In the genomic region with DNA sequence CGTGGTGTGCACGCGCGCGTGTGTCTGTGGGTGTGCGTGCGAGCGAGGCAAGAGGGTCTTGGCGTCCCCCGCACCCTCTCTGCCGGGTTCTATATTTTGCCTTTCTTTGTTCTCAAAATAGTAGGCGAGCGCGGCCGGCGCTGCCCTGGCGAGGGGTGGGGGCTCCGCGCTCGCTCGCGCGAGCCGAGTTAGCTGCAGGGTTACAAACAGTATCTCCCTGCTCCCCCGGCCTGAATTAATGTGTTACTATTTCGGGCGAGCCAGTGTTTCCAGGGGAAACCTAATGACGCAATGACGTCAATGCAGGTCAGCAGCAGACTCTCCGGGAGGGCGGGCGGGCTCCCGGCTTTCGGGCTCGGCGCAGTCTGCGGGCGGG, we compare ENCODE assay signal across 1 cellular context.
TF ChIP-seq lines count a peak whose summit lies in the region.

No MANE protein-coding gene starts in this region.

TF ChIP-seq in HEK293, 187 proteins besides CTCF, POLR2A, EP300 and RAD21 (continued from another document):
- TF ChIP-seq, protein P1, sequence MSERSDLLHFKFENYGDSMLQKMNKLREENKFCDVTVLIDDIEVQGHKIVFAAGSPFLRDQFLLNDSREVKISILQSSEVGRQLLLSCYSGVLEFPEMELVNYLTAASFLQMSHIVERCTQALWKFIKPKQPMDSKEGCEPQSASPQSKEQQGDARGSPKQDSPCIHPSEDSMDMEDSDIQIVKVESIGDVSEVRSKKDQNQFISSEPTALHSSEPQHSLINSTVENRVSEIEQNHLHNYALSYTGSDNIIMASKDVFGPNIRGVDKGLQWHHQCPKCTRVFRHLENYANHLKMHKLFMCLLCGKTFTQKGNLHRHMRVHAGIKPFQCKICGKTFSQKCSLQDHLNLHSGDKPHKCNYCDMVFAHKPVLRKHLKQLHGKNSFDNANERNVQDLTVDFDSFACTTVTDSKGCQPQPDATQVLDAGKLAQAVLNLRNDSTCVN (tag by site-specific recombination; optimal IDR thresholded peaks at IDR 0.05): peak; percentile 11
- no peak for TF ChIP-seq ZNF274 (IDR thresholded peaks at IDR 0.05; ENCODE audit: low read length)
- no peak for TF ChIP-seq ZNF274 (tag by site-specific recombination; IDR thresholded peaks at IDR 0.05; ENCODE audit: borderline replicate concordance)
TF ChIP-seq in HEK293: peak in this region for 18.
